Comparison of ENCODE assay signal across 1 cellular context in genomic region chr10:87534173-87534858, GRCh38.
TF ChIP-seq lines count a peak whose summit lies in the region.

No MANE protein-coding gene starts in this region.

TF ChIP-seq in GM12878, 131 proteins besides CTCF, POLR2A, EP300 and RAD21 (continued from another document and continues in another):
- no peak for TF ChIP-seq BCL3 (IDR thresholded peaks at IDR 0.05; ENCODE audit: borderline replicate concordance, insufficient read depth, low read depth, low read length, poor library complexity, severe bottlenecking)
- no peak for TF ChIP-seq BHLHE40 (IDR thresholded peaks at IDR 0.05; ENCODE audit: borderline replicate concordance in 1 of 2, low read depth in 2 of 2, low read length in 1 of 2)
- no peak for TF ChIP-seq RELA (IDR thresholded peaks at IDR 0.05; ENCODE audit: borderline replicate concordance, partially characterized antibody)
- TF ChIP-seq FOXM1 (IDR thresholded peaks at IDR 0.05; ENCODE audit: low read depth, low read length): peak; percentile 20; the same call in 1 of the 2 replicates
- no peak for TF ChIP-seq ZBED1 (IDR thresholded peaks at IDR 0.05; ENCODE audit: borderline replicate concordance)
- no peak for TF ChIP-seq JUNB (IDR thresholded peaks at IDR 0.05)
- no peak for TF ChIP-seq ATF3 (IDR thresholded peaks at IDR 0.05; ENCODE audit: borderline replicate concordance, extremely low read depth, low read depth, low read length)
- no peak for TF ChIP-seq PBX3 (IDR thresholded peaks at IDR 0.05; ENCODE audit: insufficient replicate concordance, low read depth, low read length)
- TF ChIP-seq SP1 (IDR thresholded peaks at IDR 0.05; ENCODE audit: low read depth, low read length): no peak
- no peak for TF ChIP-seq EZH2 (IDR thresholded peaks at IDR 0.05; ENCODE audit: borderline replicate concordance, control insufficient read depth, low read depth, low read length)
- no peak for TF ChIP-seq MYB (IDR thresholded peaks at IDR 0.05; ENCODE audit: borderline replicate concordance, low read depth, low read length)
- no peak for TF ChIP-seq ZNF384 (IDR thresholded peaks at IDR 0.05; ENCODE audit: borderline replicate concordance, low read depth, low read length)
- peak; percentile 22; the same call in 1 of the 2 replicates for TF ChIP-seq TCF7 (IDR thresholded peaks at IDR 0.05; ENCODE audit: borderline replicate concordance)
- TF ChIP-seq IKZF2 (IDR thresholded peaks at IDR 0.05): no peak
- TF ChIP-seq MAX (IDR thresholded peaks at IDR 0.05; ENCODE audit: low read depth, low read length): no peak
- TF ChIP-seq ATF2 (IDR thresholded peaks at IDR 0.05; ENCODE audit: low read length): 0 out of 2 replicates have a peak, but pooled peaks have one; percentile 58
- TF ChIP-seq MLLT1 (IDR thresholded peaks at IDR 0.05): no peak
- TF ChIP-seq ZBTB4 (CRISPR knock-in tag; IDR thresholded peaks at IDR 0.05): no peak
- TF ChIP-seq CBFB (IDR thresholded peaks at IDR 0.05; ENCODE audit: low read depth): no peak
- no peak for TF ChIP-seq ZBTB11 (CRISPR knock-in tag; IDR thresholded peaks at IDR 0.05)
- no peak for TF ChIP-seq RFX5 (IDR thresholded peaks at IDR 0.05; ENCODE audit: low read depth, low read length)
- no peak for TF ChIP-seq NR2C2 (IDR thresholded peaks at IDR 0.05; ENCODE audit: borderline replicate concordance, control insufficient read depth, insufficient read length, low read depth)
- TF ChIP-seq SUPT20H (IDR thresholded peaks at IDR 0.05; ENCODE audit: borderline replicate concordance, control insufficient read depth, low read depth, low read length): no peak
- 0 out of 2 replicates have a peak, but pooled peaks have one; percentile 21 for TF ChIP-seq CREB1 (IDR thresholded peaks at IDR 0.05; ENCODE audit: low read depth)
- no peak for TF ChIP-seq HDAC2 (IDR thresholded peaks at IDR 0.05)
- TF ChIP-seq SIX5 (IDR thresholded peaks at IDR 0.05; ENCODE audit: low read depth, low read length, severe bottlenecking): no peak
- TF ChIP-seq POLR2AphosphoS2 (IDR thresholded peaks at IDR 0.05; ENCODE audit: low read depth, low read length): no peak
- peak; percentile 91 for TF ChIP-seq MEF2A (IDR thresholded peaks at IDR 0.05; ENCODE audit: insufficient read depth, low read depth, low read length)
- 0 out of 2 replicates have a peak, but pooled peaks have one; percentile 3 for TF ChIP-seq NBN (IDR thresholded peaks at IDR 0.05)
- no peak for TF ChIP-seq SMAD5 (IDR thresholded peaks at IDR 0.05; ENCODE audit: low read depth)
- no peak for TF ChIP-seq CEBPB (IDR thresholded peaks at IDR 0.05; ENCODE audit: borderline replicate concordance in 1 of 2, low read depth in 2 of 2, low read length in 2 of 2)
- TF ChIP-seq RCOR1 (conservative IDR thresholded peaks at IDR 0.05; ENCODE audit: low read depth, low read length): no peak
- no peak for TF ChIP-seq ZNF207 (IDR thresholded peaks at IDR 0.05; ENCODE audit: borderline replicate concordance)
- no peak for TF ChIP-seq REST (IDR thresholded peaks at IDR 0.05; ENCODE audit: low read depth, low read length)
- no peak for TF ChIP-seq FOXK2 (IDR thresholded peaks at IDR 0.05)
- no peak for TF ChIP-seq RB1 (IDR thresholded peaks at IDR 0.05; ENCODE audit: borderline replicate concordance)
- peak; percentile 55 for TF ChIP-seq CREM (IDR thresholded peaks at IDR 0.05; ENCODE audit: low read depth)
- no peak for TF ChIP-seq HCFC1 (IDR thresholded peaks at IDR 0.05; ENCODE audit: low read length)
- no peak for TF ChIP-seq CEBPZ (IDR thresholded peaks at IDR 0.05; ENCODE audit: low read depth, low read length)
- TF ChIP-seq ZNF622 (IDR thresholded peaks at IDR 0.05): no peak
